ENCODE assay signal across 11 cellular contexts in the genomic region with DNA sequence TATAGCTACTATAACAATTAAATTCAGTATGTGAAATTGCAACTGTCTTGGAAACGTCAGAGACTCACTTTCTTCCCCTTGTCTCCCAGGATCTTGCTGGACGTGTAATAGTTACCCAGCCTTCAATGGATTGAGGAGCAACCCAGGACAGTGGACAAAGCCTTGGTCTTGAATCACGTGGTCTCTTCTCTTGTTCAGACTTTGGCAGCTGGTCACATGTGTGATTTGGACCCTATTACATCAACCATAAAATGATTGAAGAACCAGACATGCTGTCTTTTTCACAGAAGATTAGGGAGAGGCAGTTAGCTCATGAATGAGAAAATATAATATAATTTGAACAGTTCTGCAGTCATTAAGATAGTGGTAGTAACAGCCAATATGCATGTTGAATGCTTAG.
"Had no signal": no experiment of that assay in that cellular context is flagged by ENCODE, and none has a peak within 500 bp of the region (broad histone marks: within the 10 kb centered on the region; RNA-seq: fewer than 3 reads in every experiment).

No MANE protein-coding gene starts in this region.

- H3K4me1 ChIP-seq: HAP-1 had no signal

- FAIRE-seq: H1, H54 had no signal

- H2AFZ ChIP-seq: GM23248, GM23338 had no signal

- H3K9me3 ChIP-seq: HAP-1 had no signal

- H3K27ac ChIP-seq: GM23248 had no signal

- H3K9ac ChIP-seq: GM23248 had no signal

- H3K4me2 ChIP-seq: GM23338 had no signal

- DNase-seq: GM23248, GOT3, H7, H9, HCEC 1CT, HFFc6 had no signal

- ATAC-seq: GM23338, HCT116 had no signal

- H3K4me3 ChIP-seq: GM23248, GM23338, HAP-1 had no signal

- H3K36me3 ChIP-seq: HAP-1 had no signal
